In the genomic region with DNA sequence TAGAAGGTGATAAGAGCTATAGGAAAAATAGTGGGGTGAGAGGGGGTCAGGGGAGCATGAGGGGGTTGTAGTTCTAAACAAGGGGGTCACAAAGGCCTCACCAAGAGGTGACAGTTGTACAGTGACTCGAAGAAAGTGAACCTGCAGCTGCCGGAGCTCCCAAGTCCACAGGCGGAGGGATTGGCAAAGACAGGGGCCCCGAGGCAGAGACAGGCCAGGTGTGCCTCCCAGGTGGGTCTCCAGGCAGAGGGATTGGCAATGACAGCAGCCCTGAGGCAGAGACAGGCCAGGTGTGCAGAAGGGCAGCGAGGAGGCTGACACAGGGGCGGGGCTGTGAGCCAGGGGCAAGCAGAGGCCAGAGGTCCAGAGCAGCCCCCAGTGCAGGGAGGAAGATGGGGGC, we compare ENCODE assay signal across 1 cellular context.
TF ChIP-seq lines count a peak whose summit lies in the region.

No MANE protein-coding gene starts in this region.

TF ChIP-seq in K562, 482 proteins besides CTCF, POLR2A, EP300 and RAD21 (continued from another document):
- TF ChIP-seq, protein P1, sequence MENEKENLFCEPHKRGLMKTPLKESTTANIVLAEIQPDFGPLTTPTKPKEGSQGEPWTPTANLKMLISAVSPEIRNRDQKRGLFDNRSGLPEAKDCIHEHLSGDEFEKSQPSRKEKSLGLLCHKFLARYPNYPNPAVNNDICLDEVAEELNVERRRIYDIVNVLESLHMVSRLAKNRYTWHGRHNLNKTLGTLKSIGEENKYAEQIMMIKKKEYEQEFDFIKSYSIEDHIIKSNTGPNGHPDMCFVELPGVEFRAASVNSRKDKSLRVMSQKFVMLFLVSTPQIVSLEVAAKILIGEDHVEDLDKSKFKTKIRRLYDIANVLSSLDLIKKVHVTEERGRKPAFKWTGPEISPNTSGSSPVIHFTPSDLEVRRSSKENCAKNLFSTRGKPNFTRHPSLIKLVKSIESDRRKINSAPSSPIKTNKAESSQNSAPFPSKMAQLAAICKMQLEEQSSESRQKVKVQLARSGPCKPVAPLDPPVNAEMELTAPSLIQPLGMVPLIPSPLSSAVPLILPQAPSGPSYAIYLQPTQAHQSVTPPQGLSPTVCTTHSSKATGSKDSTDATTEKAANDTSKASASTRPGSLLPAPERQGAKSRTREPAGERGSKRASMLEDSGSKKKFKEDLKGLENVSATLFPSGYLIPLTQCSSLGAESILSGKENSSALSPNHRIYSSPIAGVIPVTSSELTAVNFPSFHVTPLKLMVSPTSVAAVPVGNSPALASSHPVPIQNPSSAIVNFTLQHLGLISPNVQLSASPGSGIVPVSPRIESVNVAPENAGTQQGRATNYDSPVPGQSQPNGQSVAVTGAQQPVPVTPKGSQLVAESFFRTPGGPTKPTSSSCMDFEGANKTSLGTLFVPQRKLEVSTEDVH (IDR thresholded peaks at IDR 0.05; ENCODE audit: low read depth, partially characterized antibody) = no peak
- TF ChIP-seq NELFE (IDR thresholded peaks at IDR 0.05; ENCODE audit: insufficient read depth, insufficient read length) = no peak
- no peak for TF ChIP-seq ZNF184 (CRISPR knock-in tag; IDR thresholded peaks at IDR 0.05)
- TF ChIP-seq, protein P2, sequence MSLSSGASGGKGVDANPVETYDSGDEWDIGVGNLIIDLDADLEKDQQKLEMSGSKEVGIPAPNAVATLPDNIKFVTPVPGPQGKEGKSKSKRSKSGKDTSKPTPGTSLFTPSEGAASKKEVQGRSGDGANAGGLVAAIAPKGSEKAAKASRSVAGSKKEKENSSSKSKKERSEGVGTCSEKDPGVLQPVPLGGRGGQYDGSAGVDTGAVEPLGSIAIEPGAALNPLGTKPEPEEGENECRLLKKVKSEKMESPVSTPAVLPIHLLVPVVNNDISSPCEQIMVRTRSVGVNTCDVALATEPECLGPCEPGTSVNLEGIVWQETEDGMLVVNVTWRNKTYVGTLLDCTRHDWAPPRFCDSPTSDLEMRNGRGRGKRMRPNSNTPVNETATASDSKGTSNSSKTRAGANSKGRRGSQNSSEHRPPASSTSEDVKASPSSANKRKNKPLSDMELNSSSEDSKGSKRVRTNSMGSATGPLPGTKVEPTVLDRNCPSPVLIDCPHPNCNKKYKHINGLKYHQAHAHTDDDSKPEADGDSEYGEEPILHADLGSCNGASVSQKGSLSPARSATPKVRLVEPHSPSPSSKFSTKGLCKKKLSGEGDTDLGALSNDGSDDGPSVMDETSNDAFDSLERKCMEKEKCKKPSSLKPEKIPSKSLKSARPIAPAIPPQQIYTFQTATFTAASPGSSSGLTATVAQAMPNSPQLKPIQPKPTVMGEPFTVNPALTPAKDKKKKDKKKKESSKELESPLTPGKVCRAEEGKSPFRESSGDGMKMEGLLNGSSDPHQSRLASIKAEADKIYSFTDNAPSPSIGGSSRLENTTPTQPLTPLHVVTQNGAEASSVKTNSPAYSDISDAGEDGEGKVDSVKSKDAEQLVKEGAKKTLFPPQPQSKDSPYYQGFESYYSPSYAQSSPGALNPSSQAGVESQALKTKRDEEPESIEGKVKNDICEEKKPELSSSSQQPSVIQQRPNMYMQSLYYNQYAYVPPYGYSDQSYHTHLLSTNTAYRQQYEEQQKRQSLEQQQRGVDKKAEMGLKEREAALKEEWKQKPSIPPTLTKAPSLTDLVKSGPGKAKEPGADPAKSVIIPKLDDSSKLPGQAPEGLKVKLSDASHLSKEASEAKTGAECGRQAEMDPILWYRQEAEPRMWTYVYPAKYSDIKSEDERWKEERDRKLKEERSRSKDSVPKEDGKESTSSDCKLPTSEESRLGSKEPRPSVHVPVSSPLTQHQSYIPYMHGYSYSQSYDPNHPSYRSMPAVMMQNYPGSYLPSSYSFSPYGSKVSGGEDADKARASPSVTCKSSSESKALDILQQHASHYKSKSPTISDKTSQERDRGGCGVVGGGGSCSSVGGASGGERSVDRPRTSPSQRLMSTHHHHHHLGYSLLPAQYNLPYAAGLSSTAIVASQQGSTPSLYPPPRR (CRISPR knock-in tag; IDR thresholded peaks at IDR 0.05; ENCODE audit: borderline replicate concordance) = no peak
- TF ChIP-seq, protein P3, sequence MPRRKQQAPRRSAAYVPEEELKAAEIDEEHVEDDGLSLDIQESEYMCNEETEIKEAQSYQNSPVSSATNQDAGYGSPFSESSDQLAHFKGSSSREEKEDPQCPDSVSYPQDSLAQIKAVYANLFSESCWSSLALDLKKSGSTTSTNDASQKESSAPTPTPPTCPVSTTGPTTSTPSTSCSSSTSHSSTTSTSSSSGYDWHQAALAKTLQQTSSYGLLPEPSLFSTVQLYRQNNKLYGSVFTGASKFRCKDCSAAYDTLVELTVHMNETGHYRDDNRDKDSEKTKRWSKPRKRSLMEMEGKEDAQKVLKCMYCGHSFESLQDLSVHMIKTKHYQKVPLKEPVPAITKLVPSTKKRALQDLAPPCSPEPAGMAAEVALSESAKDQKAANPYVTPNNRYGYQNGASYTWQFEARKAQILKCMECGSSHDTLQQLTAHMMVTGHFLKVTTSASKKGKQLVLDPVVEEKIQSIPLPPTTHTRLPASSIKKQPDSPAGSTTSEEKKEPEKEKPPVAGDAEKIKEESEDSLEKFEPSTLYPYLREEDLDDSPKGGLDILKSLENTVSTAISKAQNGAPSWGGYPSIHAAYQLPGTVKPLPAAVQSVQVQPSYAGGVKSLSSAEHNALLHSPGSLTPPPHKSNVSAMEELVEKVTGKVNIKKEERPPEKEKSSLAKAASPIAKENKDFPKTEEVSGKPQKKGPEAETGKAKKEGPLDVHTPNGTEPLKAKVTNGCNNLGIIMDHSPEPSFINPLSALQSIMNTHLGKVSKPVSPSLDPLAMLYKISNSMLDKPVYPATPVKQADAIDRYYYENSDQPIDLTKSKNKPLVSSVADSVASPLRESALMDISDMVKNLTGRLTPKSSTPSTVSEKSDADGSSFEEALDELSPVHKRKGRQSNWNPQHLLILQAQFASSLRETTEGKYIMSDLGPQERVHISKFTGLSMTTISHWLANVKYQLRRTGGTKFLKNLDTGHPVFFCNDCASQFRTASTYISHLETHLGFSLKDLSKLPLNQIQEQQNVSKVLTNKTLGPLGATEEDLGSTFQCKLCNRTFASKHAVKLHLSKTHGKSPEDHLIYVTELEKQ (CRISPR knock-in tag; IDR thresholded peaks at IDR 0.05) = no peak
- no peak for TF ChIP-seq FOXK2 (conservative IDR thresholded peaks at IDR 0.05 in 1 of 2, IDR thresholded peaks at IDR 0.05 in 1 of 2; ENCODE audit: low read depth in 2 of 2)
- TF ChIP-seq, protein P4, sequence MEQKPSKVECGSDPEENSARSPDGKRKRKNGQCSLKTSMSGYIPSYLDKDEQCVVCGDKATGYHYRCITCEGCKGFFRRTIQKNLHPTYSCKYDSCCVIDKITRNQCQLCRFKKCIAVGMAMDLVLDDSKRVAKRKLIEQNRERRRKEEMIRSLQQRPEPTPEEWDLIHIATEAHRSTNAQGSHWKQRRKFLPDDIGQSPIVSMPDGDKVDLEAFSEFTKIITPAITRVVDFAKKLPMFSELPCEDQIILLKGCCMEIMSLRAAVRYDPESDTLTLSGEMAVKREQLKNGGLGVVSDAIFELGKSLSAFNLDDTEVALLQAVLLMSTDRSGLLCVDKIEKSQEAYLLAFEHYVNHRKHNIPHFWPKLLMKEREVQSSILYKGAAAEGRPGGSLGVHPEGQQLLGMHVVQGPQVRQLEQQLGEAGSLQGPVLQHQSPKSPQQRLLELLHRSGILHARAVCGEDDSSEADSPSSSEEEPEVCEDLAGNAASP (IDR thresholded peaks at IDR 0.05) = no peak
- TF ChIP-seq TCF3 (CRISPR knock-in tag; IDR thresholded peaks at IDR 0.05) = no peak
- TF ChIP-seq, protein P5, sequence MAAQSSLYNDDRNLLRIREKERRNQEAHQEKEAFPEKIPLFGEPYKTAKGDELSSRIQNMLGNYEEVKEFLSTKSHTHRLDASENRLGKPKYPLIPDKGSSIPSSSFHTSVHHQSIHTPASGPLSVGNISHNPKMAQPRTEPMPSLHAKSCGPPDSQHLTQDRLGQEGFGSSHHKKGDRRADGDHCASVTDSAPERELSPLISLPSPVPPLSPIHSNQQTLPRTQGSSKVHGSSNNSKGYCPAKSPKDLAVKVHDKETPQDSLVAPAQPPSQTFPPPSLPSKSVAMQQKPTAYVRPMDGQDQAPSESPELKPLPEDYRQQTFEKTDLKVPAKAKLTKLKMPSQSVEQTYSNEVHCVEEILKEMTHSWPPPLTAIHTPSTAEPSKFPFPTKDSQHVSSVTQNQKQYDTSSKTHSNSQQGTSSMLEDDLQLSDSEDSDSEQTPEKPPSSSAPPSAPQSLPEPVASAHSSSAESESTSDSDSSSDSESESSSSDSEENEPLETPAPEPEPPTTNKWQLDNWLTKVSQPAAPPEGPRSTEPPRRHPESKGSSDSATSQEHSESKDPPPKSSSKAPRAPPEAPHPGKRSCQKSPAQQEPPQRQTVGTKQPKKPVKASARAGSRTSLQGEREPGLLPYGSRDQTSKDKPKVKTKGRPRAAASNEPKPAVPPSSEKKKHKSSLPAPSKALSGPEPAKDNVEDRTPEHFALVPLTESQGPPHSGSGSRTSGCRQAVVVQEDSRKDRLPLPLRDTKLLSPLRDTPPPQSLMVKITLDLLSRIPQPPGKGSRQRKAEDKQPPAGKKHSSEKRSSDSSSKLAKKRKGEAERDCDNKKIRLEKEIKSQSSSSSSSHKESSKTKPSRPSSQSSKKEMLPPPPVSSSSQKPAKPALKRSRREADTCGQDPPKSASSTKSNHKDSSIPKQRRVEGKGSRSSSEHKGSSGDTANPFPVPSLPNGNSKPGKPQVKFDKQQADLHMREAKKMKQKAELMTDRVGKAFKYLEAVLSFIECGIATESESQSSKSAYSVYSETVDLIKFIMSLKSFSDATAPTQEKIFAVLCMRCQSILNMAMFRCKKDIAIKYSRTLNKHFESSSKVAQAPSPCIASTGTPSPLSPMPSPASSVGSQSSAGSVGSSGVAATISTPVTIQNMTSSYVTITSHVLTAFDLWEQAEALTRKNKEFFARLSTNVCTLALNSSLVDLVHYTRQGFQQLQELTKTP (IDR thresholded peaks at IDR 0.05; ENCODE audit: low read depth in 1 of 2, partially characterized antibody in 2 of 2) = no peak
- TF ChIP-seq SUPT5H (IDR thresholded peaks at IDR 0.05) = no peak
- TF ChIP-seq, protein P6, sequence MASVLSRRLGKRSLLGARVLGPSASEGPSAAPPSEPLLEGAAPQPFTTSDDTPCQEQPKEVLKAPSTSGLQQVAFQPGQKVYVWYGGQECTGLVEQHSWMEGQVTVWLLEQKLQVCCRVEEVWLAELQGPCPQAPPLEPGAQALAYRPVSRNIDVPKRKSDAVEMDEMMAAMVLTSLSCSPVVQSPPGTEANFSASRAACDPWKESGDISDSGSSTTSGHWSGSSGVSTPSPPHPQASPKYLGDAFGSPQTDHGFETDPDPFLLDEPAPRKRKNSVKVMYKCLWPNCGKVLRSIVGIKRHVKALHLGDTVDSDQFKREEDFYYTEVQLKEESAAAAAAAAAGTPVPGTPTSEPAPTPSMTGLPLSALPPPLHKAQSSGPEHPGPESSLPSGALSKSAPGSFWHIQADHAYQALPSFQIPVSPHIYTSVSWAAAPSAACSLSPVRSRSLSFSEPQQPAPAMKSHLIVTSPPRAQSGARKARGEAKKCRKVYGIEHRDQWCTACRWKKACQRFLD (CRISPR knock-in tag; IDR thresholded peaks at IDR 0.05) = no peak
- TF ChIP-seq ZNF668 (CRISPR knock-in tag; IDR thresholded peaks at IDR 0.05) = no peak
